Comparison of ENCODE assay signal across 8 cellular contexts in the genomic region with DNA sequence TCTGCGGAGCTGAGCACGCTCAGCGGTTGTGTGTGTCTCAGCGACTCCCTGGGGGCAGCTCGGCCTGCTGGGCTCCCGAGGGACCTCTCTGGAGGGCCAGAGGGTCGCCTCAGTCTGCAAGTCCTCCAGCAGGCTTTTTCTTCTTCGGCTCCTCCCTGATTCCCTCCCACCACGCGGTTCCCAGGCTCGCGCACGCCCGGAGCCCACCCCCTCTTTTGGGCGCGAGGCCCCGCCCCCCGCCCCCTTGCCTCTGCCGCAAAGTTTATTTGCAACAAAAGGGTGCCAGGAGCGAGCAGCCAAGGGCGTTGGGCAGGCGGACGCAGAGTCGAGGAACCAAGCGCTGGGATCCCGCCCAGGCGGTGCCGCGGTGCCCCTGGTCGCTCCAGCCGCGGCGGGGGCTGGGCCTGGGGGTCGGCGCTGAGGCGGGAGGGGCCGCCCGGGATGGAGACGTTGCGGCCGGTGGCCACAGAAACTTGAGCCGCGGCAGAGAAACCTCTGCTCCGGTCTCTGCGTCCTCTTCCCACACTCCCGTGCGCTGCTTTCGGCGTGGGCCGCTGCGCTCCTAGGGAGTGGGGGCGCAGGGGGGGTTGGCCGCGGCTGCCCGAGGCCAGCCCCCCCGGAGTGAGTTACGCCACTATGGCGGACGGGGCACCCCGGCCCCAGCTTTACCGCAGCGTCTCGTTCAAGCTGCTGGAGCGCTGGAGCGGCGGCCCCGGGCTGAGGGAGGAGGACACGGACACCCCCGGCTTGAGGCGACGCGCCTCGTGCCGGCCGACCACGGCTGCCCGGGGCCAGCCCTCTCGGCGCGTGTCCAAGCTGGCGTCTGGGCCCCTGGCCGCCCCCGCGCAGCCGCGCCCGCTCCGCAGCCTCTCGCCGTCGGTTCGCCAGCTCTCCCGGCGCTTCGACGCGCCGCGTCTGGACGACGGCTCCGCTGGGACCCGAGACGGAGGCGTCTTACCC. TPM values are rescaled to one million over a fixed set of nuclear protein-coding genes. Genes with fewer than 3 reads are reported as not detected.
A peak's percentile ranks its signal among the peaks of the same experiment; 100 is the strongest.
DNase-seq lines count a peak whose midpoint lies in the region; ATAC-seq, FAIRE-seq and TF ChIP-seq lines count a peak whose summit lies in the region.

A gene with protein sequence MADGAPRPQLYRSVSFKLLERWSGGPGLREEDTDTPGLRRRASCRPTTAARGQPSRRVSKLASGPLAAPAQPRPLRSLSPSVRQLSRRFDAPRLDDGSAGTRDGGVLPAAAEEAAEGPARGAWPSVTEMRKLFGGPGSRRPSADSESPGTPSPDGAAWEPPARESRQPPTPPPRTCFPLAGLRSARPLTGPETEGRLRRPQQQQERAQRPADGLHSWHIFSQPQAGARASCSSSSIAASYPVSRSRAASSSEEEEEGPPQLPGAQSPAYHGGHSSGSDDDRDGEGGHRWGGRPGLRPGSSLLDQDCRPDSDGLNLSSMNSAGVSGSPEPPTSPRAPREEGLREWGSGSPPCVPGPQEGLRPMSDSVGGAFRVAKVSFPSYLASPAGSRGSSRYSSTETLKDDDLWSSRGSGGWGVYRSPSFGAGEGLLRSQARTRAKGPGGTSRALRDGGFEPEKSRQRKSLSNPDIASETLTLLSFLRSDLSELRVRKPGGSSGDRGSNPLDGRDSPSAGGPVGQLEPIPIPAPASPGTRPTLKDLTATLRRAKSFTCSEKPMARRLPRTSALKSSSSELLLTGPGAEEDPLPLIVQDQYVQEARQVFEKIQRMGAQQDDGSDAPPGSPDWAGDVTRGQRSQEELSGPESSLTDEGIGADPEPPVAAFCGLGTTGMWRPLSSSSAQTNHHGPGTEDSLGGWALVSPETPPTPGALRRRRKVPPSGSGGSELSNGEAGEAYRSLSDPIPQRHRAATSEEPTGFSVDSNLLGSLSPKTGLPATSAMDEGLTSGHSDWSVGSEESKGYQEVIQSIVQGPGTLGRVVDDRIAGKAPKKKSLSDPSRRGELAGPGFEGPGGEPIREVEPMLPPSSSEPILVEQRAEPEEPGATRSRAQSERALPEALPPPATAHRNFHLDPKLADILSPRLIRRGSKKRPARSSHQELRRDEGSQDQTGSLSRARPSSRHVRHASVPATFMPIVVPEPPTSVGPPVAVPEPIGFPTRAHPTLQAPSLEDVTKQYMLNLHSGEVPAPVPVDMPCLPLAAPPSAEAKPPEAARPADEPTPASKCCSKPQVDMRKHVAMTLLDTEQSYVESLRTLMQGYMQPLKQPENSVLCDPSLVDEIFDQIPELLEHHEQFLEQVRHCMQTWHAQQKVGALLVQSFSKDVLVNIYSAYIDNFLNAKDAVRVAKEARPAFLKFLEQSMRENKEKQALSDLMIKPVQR (N-terminal part only) (plus strand): TSS at position 274 of the 960 bp plus-strand sequence. CDS start 363 bp downstream, at position 637.

- peak within 1 kb of the TSS; percentile 100 for H2AK9ac ChIP-seq in IMR-90 (replicated peaks; ENCODE audit: low read depth, low read length, poor library complexity)

- H3K27ac ChIP-seq in IMR-90 (ENCODE audit: insufficient read depth, low read length) (peak within 1 kb of the TSS; percentile 96), RWPE1 (peak within 1 kb of the TSS; percentile 98), astrocyte (ENCODE audit: low read depth, low read length) (peak within 1 kb of the TSS; percentile 98)

- H2AFZ ChIP-seq in IMR-90 (replicated peaks; ENCODE audit: low read length, poor library complexity) = peak within 1 kb of the TSS; percentile 87
- H2AFZ ChIP-seq in astrocyte (ENCODE audit: low read depth, low read length) = peak within 1 kb of the TSS; percentile 80

- H3K9me3 ChIP-seq in IMR-90 (ENCODE audit: control insufficient read depth, insufficient read depth, low read length) (no peaks in the 10 kb centered on the region), astrocyte (ENCODE audit: insufficient read depth, low read depth, low read length) (no peaks in the 10 kb centered on the region)

- TF ChIP-seq CTCF in IMR-90 (conservative IDR thresholded peaks at IDR 0.05; ENCODE audit: low read depth, low read length) = no peak
- TF ChIP-seq CTCF in RWPE1 (conservative IDR thresholded peaks at IDR 0.05; ENCODE audit: low read depth) = no peak
- TF ChIP-seq CTCF in astrocyte (IDR thresholded peaks at IDR 0.05; ENCODE audit: insufficient read depth, low read depth, low read length) = no peak

- peak; percentile 66 for DNase-seq in DMS 273 treated with DMSO at 0.1 percent for 48 hours (lab: John Stamatoyannopoulos, UW)
- peak; percentile 76 for DNase-seq in IMR-90
- peak; percentile 72 for DNase-seq in RWPE1 (ENCODE audit: low spot score)
- peak; percentile 66 for DNase-seq in astrocyte (ENCODE audit: low read depth)
- DNase-seq in left cardiac atrium = peak; percentile 80
- peak in 6 of 10 donors; percentile 39 to 88 (median 48) for DNase-seq in posterior cingulate gyrus

- peak within 1 kb of the TSS; percentile 84 for H4K5ac ChIP-seq in IMR-90 (ENCODE audit: low read depth, low read length)

- H3K36me3 ChIP-seq in IMR-90 (ENCODE audit: control insufficient read depth, insufficient read depth, low read length) (peaks cover 15% of the 10 kb centered on the region; the same call in 1 of the 2 replicates), astrocyte (ENCODE audit: insufficient read depth, low read length) (no peaks in the 10 kb centered on the region)

- H4K8ac ChIP-seq in IMR-90 (ENCODE audit: low read depth in 2 of 2, low read length in 2 of 2) = peak within 1 kb of the TSS; percentile 92 to 93

- H3K4me3 ChIP-seq in IMR-90 (ENCODE audit: insufficient read depth, low read depth, low read length) (peak within 1 kb of the TSS; percentile 63), astrocyte (ENCODE audit: insufficient read depth, low read depth, low read length) (peak within 1 kb of the TSS; percentile 78)

- peak within 1 kb of the TSS; percentile 95 for H2BK120ac ChIP-seq in IMR-90 (ENCODE audit: low read depth, low read length)

- H3K9me3 Mint-ChIP-seq in astrocyte (ENCODE audit: unreplicated experiment) = no peaks in the 10 kb centered on the region

- H3K4me1 Mint-ChIP-seq in astrocyte (ENCODE audit: low read depth, unreplicated experiment) = peaks cover 16% of the 10 kb centered on the region

- peak within 1 kb of the TSS; percentile 94 for H3K23ac ChIP-seq in IMR-90 (ENCODE audit: low read depth, low read length)

- peak within 1 kb of the TSS; percentile 97 for H2BK5ac ChIP-seq in IMR-90 (ENCODE audit: low read depth, low read length, poor library complexity, severe bottlenecking)

- peak within 1 kb of the TSS; percentile 97 for H3K4ac ChIP-seq in IMR-90 (ENCODE audit: low read depth, low read length)

- peak within 1 kb of the TSS; percentile 28 for H2BK20ac ChIP-seq in IMR-90 (ENCODE audit: low read depth, low read length)

- H3K14ac ChIP-seq in IMR-90 (replicated peaks; ENCODE audit: low read depth, low read length) = peak within 1 kb of the TSS; percentile 96

- H2BK15ac ChIP-seq in IMR-90 (ENCODE audit: low read depth, low read length) = peak within 1 kb of the TSS; percentile 83; the same call in 1 of the 3 replicates

- peak within 1 kb of the TSS; percentile 67 for H3K18ac ChIP-seq in IMR-90 (ENCODE audit: low read depth, low read length)

- intact Hi-C loops in IMR-90 (cut with micrococcal nuclease) = loop anchor here (5.0 to 10.0 kb wide), 2 partner anchors 69 to 287 kb away; a partner anchor contains a TSS
- intact Hi-C loops in left cardiac atrium (cut with DNase I) = loop anchor here in 1 of 2 donors (5.0 kb wide), 1 partner anchor 84 kb away; no protein-coding TSS in a partner anchor
- intact Hi-C loops in posterior cingulate gyrus (cut with DNase I) = loop anchor here (5.0 kb wide), 1 partner anchor 354 kb away; no protein-coding TSS in a partner anchor

- peak within 1 kb of the TSS; percentile 81 for H3K4me3 Mint-ChIP-seq in astrocyte (ENCODE audit: unreplicated experiment)

- H3K79me1 ChIP-seq in IMR-90 (ENCODE audit: low read depth in 1 of 2, low read length in 2 of 2) = peaks cover 0 to 29% of the 10 kb centered on the region in 2 experiments; a peak in 2 of 4 replicates

- dilution Hi-C loops in IMR-90 (cut with HindIII; ENCODE audit: low sequenced_read_pairs, unreplicated experiment) = no loop called here

- POLR2A ChIA-PET in IMR-90 (lab: Charles Lee; ENCODE audit: unreplicated experiment) = interaction anchor here (0.6 to 1.4 kb wide), 4 partner anchors 10 to 480 kb away, joined by 3 to 5 read pairs (median 4); no protein-coding TSS in a partner anchor
- POLR2A ChIA-PET in RWPE1 (lab: Yijun Ruan, JAX; ENCODE audit: low non-redundant PET) = interaction anchor here (0.6 to 0.7 kb wide), 2 partner anchors 18 to 31 kb away, joined by 3 to 4 read pairs; no protein-coding TSS in a partner anchor

- peaks cover 48% of the 10 kb centered on the region for H3K79me2 ChIP-seq in astrocyte (ENCODE audit: insufficient read depth, low read length)

- H3K4me2 ChIP-seq in IMR-90 (ENCODE audit: low read depth, low read length) (peak within 1 kb of the TSS; percentile 94), astrocyte (ENCODE audit: low read length) (peak within 1 kb of the TSS; percentile 99)

- ATAC-seq in GM21526 (IDR thresholded peaks at IDR 0.05; ENCODE audit: low FRiP score, unreplicated experiment) (peak; percentile 29), IMR-90 (ENCODE audit: low read depth) (peak; percentile 35), left cardiac atrium (peak; percentile 51 to 56), GM18873 (IDR thresholded peaks at IDR 0.05; ENCODE audit: low FRiP score, unreplicated experiment) (no peak)

- in situ Hi-C loops in IMR-90 (cut with MboI; ENCODE audit: low sequenced_read_pairs) = no loop called here

- peak within 1 kb of the TSS; percentile 87 for H2AK5ac ChIP-seq in IMR-90 (ENCODE audit: low read depth, low read length)

- peak within 1 kb of the TSS; percentile 87 for H3K9ac ChIP-seq in IMR-90 (ENCODE audit: low read depth, low read length)
- peak within 1 kb of the TSS; percentile 93 for H3K9ac ChIP-seq in astrocyte (ENCODE audit: low read length)

- peaks cover 7% of the 10 kb centered on the region for H3K36me3 Mint-ChIP-seq in astrocyte (ENCODE audit: low read depth, unreplicated experiment)

- peak within 1 kb of the TSS; percentile 97 for H4K91ac ChIP-seq in IMR-90 (ENCODE audit: insufficient read depth, low read depth, low read length)

- no TSS peak for BruUV-seq in IMR-90 (replicated peaks; lab: Mats Ljungman, UMichigan)

- CTCF ChIA-PET in IMR-90 (lab: Yijun Ruan, JAX) = interaction anchor here (0.5 to 3.4 kb wide), 17 partner anchors 10 to 353 kb away, joined by 3 to 25 read pairs (median 4); no protein-coding TSS in a partner anchor
- CTCF ChIA-PET in RWPE1 (lab: Yijun Ruan, JAX) = interaction anchor here (0.6 to 4.0 kb wide), 17 partner anchors 10 to 875 kb away, joined by 3 to 79 read pairs (median 4); no protein-coding TSS in a partner anchor

- WGBS in IMR-90 (ENCODE audit: extremely low coverage in 2 of 2, insufficient read length in 1 of 2), 2 experiments = 0% methylated on average over 63 of the region's 105 CpGs; no CpG with 5 or more reads in 1 of the 2 experiments

- peak within 1 kb of the TSS; percentile 77 for H3K27ac Mint-ChIP-seq in astrocyte (ENCODE audit: unreplicated experiment)

- H3K27me3 ChIP-seq in IMR-90 (ENCODE audit: control insufficient read depth, insufficient read depth, low read length) (no peaks in the 10 kb centered on the region), astrocyte (ENCODE audit: insufficient read depth, low read length) (no peaks in the 10 kb centered on the region)

- H4K20me1 ChIP-seq in IMR-90 (ENCODE audit: insufficient read depth, low read length) = peaks cover 44% of the 10 kb centered on the region
- peaks cover 39% of the 10 kb centered on the region for H4K20me1 ChIP-seq in astrocyte (ENCODE audit: insufficient read depth, low read length)

- peak within 1 kb of the TSS; percentile 97 for H3K56ac ChIP-seq in IMR-90 (ENCODE audit: extremely low read depth, insufficient read depth, low read length)

- TF ChIP-seq POLR2A in IMR-90 (IDR thresholded peaks at IDR 0.05; ENCODE audit: low read depth, low read length) = no peak; the same call in 1 of the 2 replicates

- peaks cover 2% of the 10 kb centered on the region for H3K27me3 Mint-ChIP-seq in astrocyte (ENCODE audit: low read depth, unreplicated experiment)

- H3K4me1 ChIP-seq in IMR-90 (ENCODE audit: control insufficient read depth, insufficient read depth, low read length) (peaks cover 25% of the 10 kb centered on the region), astrocyte (ENCODE audit: insufficient read depth, low read length) (peaks cover 44% of the 10 kb centered on the region)

- TF ChIP-seq RAD21 in IMR-90 (IDR thresholded peaks at IDR 0.05; ENCODE audit: low read length) = no peak

- H3K9me1 ChIP-seq in IMR-90 (ENCODE audit: insufficient read depth, low read length) = no peaks in the 10 kb centered on the region

- no peak for FAIRE-seq in astrocyte (lab: Jason Lieb, UNC)

RNA-seq across cellular contexts. Expression of the gene that starts here (rescaled TPM):
- total RNA-seq in IMR-90 (2012; rRNA removed) (19.4 and 21.7 TPM in 2 replicates), astrocyte (59.7 and 66.4 TPM in 2 replicates), left cardiac atrium (10 to 100 TPM; 42.2 to 53.2 TPM)
- polyA plus RNA-seq in IMR-90 (2012; rRNA removed) = 97.7 and 128 TPM in 2 replicates
- 30.1 and 51.0 TPM in 2 replicates for polyA plus RNA-seq in IMR-90 (2012; cell fraction: cytosol; rRNA removed)
- polyA plus RNA-seq in IMR-90 (2012; cell fraction: nucleus; rRNA removed; ENCODE audit: low replicate concordance) = 388 and 880 TPM in 2 replicates
